11 cellular contexts compared by ENCODE assay signal in genomic region chr5:122877518-122877917, GRCh38. TPM values are rescaled to one million over a fixed set of nuclear protein-coding genes. Genes with fewer than 3 reads are reported as not detected.
DNase-seq lines count a peak whose midpoint lies in the region; ATAC-seq and TF ChIP-seq lines count a peak whose summit lies in the region.
"Had no signal": no experiment of that assay in that cellular context is flagged by ENCODE, and none has a peak within 500 bp of the region (broad histone marks: within the 10 kb centered on the region; RNA-seq: fewer than 3 reads in every experiment).

No MANE protein-coding gene starts in this region.

- no peak overlapping the region for H3K27ac ChIP-seq in upper lobe of right lung
- H3K27ac ChIP-seq in Peyer's patch: no peak overlapping the region
- H3K27ac ChIP-seq in neural progenitor cell: no peak overlapping the region

- H3K79me2 ChIP-seq in neural progenitor cell (ENCODE audit: low read depth): no peaks in the 10 kb centered on the region

- H3K9me3 ChIP-seq in upper lobe of right lung: no peaks in the 10 kb centered on the region
- H3K9me3 ChIP-seq in Peyer's patch: no peaks in the 10 kb centered on the region
- H3K9me3 ChIP-seq in neural progenitor cell (ENCODE audit: low read depth): no peaks in the 10 kb centered on the region

- no peaks in the 10 kb centered on the region for H3K9me3 Mint-ChIP-seq in neural progenitor cell

- peaks cover 6% of the 10 kb centered on the region for H3K4me1 Mint-ChIP-seq in neural progenitor cell

- no peak overlapping the region for H3K9ac ChIP-seq in neural progenitor cell

- TF ChIP-seq CTCF in NB4 (IDR thresholded peaks at IDR 0.05; ENCODE audit: low read depth, low read length): no peak
- TF ChIP-seq CTCF in upper lobe of right lung (IDR thresholded peaks at IDR 0.05): no peak
- TF ChIP-seq CTCF in Peyer's patch (IDR thresholded peaks at IDR 0.05): no peak
- no peak for TF ChIP-seq CTCF in neural progenitor cell (IDR thresholded peaks at IDR 0.05)

- peak; percentile 74 for ATAC-seq in GM19351 (IDR thresholded peaks at IDR 0.05; ENCODE audit: unreplicated experiment)
- peak; percentile 52 for ATAC-seq in HG02870 (IDR thresholded peaks at IDR 0.05; ENCODE audit: unreplicated experiment)
- peak; percentile 72 for ATAC-seq in upper lobe of right lung
- ATAC-seq: esophagus mucosa had no signal

- H3K36me3 ChIP-seq in upper lobe of right lung: no peaks in the 10 kb centered on the region
- H3K36me3 ChIP-seq in Peyer's patch: no peaks in the 10 kb centered on the region
- H3K36me3 ChIP-seq in neural progenitor cell: no peaks in the 10 kb centered on the region

- H3K27me3 ChIP-seq in upper lobe of right lung: no peaks in the 10 kb centered on the region
- no peaks in the 10 kb centered on the region for H3K27me3 ChIP-seq in Peyer's patch
- no peaks in the 10 kb centered on the region for H3K27me3 ChIP-seq in neural progenitor cell

- peaks cover 8% of the 10 kb centered on the region for H3K36me3 Mint-ChIP-seq in neural progenitor cell
- H3K36me3 Mint-ChIP-seq: activated naive CD8-positive, alpha-beta T cell had no signal

- peak; percentile 15 for DNase-seq in NB4 (ENCODE audit: low read depth)
- DNase-seq in upper lobe of right lung: no peak
- DNase-seq in Peyer's patch: no peak
- no peak for DNase-seq in neural progenitor cell (ENCODE audit: low spot score)
- no peak for DNase-seq in NCI-H82 treated with DMSO at 0.1 percent for 48 hours (lab: John Stamatoyannopoulos, UW; ENCODE audit: unreplicated experiment)
- DNase-seq: NCI-H1436; stimulated activated CD4-positive, alpha-beta T cell treated with anti-CD3 and anti-CD28 coated beads, Interleukin-2, amount 100 ng/mL, for 48 hours had no signal

- no peaks in the 10 kb centered on the region for H3F3A ChIP-seq in neural progenitor cell (ENCODE audit: low read depth)

- peaks cover 5% of the 10 kb centered on the region for H3K4me1 ChIP-seq in upper lobe of right lung
- no peaks in the 10 kb centered on the region for H3K4me1 ChIP-seq in Peyer's patch
- no peaks in the 10 kb centered on the region for H3K4me1 ChIP-seq in neural progenitor cell

- intact Hi-C loops in upper lobe of right lung (cut with DNase I): no loop called here

- H3K4me3 Mint-ChIP-seq in neural progenitor cell: no peak overlapping the region
- H3K4me3 Mint-ChIP-seq: activated naive CD8-positive, alpha-beta T cell had no signal

- no peak overlapping the region for H2AFZ ChIP-seq in neural progenitor cell (replicated peaks)

- no peak overlapping the region for H3K4me2 ChIP-seq in neural progenitor cell

- H3K4me3 ChIP-seq in NB4 (ENCODE audit: low read depth, low read length) (no peak overlapping the region), upper lobe of right lung (no peak overlapping the region), Peyer's patch (no peak overlapping the region), neural progenitor cell (no peak overlapping the region)

- no peaks in the 10 kb centered on the region for H4K20me1 ChIP-seq in neural progenitor cell (ENCODE audit: low read depth)

- peaks cover 3% of the 10 kb centered on the region for H3K27me3 Mint-ChIP-seq in neural progenitor cell (ENCODE audit: insufficient read depth, low read depth)

- no peak overlapping the region for H3K27ac Mint-ChIP-seq in neural progenitor cell
- H3K27ac Mint-ChIP-seq: activated naive CD8-positive, alpha-beta T cell had no signal

- TF ChIP-seq POLR2A in NB4 (IDR thresholded peaks at IDR 0.05; ENCODE audit: extremely low read depth, insufficient read length) (no peak), Peyer's patch (IDR thresholded peaks at IDR 0.05) (no peak)

RNA-seq across cellular contexts. Expression of gene SNX24, which starts 32.1 kb away (rescaled TPM):
- 30.2 TPM for total RNA-seq in upper lobe of right lung
- total RNA-seq in Peyer's patch: 10 to 100 TPM; 19.4 to 45.5 (median 29.3) TPM
- 7.1 and 21.0 TPM in 2 replicates for total RNA-seq in neural progenitor cell (ENCODE audit: low replicate concordance)
